13 cellular contexts compared by ENCODE assay signal in genomic region chr5:119470105-119470763, GRCh38. TPM values are rescaled to one million over a fixed set of nuclear protein-coding genes. Genes with fewer than 3 reads are reported as not detected.
DNase-seq lines count a peak whose midpoint lies in the region; ATAC-seq and TF ChIP-seq lines count a peak whose summit lies in the region.
"Had no signal": no experiment of that assay in that cellular context is flagged by ENCODE, and none has a peak within 500 bp of the region (broad histone marks: within the 10 kb centered on the region; RNA-seq: fewer than 3 reads in every experiment).

No MANE protein-coding gene starts in this region.

- H3K9ac ChIP-seq in iPS-15b (ENCODE audit: low read depth, low read length): no peak overlapping the region

- no peaks in the 10 kb centered on the region for H3K27me3 ChIP-seq in iPS-15b (ENCODE audit: control insufficient read depth, insufficient read depth, low read length)

- no peaks in the 10 kb centered on the region for H3K36me3 ChIP-seq in iPS-15b (ENCODE audit: control insufficient read depth, insufficient read depth, low read length)

- H3K4me3 ChIP-seq in iPS-15b (ENCODE audit: low read depth, low read length): peak overlapping the region; percentile 21

- H3K4me1 ChIP-seq in iPS-15b (ENCODE audit: control insufficient read depth, insufficient read depth, low read length): peaks cover 11% of the 10 kb centered on the region

- peaks cover 6% of the 10 kb centered on the region for H3K9me3 ChIP-seq in iPS-15b (ENCODE audit: control insufficient read depth, insufficient read depth, low read length)

- no peak for TF ChIP-seq CTCF in omental fat pad (IDR thresholded peaks at IDR 0.05)

- DNase-seq in omental fat pad (ENCODE audit: low spot score) (no peak), OCI-M2 (lab: John Stamatoyannopoulos, UW; ENCODE audit: unreplicated experiment) (no peak), NCI-H526 treated with DMSO at 0.1 percent for 48 hours (lab: John Stamatoyannopoulos, UW) (no peak)
- DNase-seq in activated naive CD4-positive, alpha-beta T cell treated with anti-CD3 and anti-CD28 coated beads, Interleukin-2, amount 50 U/mL, for 16 hours: no peak
- DNase-seq: activated effector memory CD4-positive, alpha-beta T cell treated with anti-CD3 and anti-CD28 coated beads, Interleukin-2, amount 50 U/mL, for 16 hours; DMS 273 treated with DMSO at 0.1 percent for 48 hours; effector CD8-positive, alpha-beta T cell; NCI-H2107; T-helper 17 cell had no signal

- ATAC-seq in GM18519 (IDR thresholded peaks at IDR 0.05; ENCODE audit: low FRiP score, unreplicated experiment): peak; percentile 52
- peak; percentile 59 for ATAC-seq in GM21515 (IDR thresholded peaks at IDR 0.05; ENCODE audit: unreplicated experiment)
- ATAC-seq in HG03354 (IDR thresholded peaks at IDR 0.05; ENCODE audit: poor library complexity, severe bottlenecking, unreplicated experiment): peak; percentile 70
- ATAC-seq in omental fat pad (ENCODE audit: low FRiP score): no peak
- ATAC-seq: T-helper 17 cell had no signal

RNA-seq across cellular contexts. Expression of gene HSD17B4, which starts 17.9 kb away (rescaled TPM):
- total RNA-seq in omental fat pad: 100 to 1,000 TPM; 159 to 225 (median 220) TPM
